In the genomic region with DNA sequence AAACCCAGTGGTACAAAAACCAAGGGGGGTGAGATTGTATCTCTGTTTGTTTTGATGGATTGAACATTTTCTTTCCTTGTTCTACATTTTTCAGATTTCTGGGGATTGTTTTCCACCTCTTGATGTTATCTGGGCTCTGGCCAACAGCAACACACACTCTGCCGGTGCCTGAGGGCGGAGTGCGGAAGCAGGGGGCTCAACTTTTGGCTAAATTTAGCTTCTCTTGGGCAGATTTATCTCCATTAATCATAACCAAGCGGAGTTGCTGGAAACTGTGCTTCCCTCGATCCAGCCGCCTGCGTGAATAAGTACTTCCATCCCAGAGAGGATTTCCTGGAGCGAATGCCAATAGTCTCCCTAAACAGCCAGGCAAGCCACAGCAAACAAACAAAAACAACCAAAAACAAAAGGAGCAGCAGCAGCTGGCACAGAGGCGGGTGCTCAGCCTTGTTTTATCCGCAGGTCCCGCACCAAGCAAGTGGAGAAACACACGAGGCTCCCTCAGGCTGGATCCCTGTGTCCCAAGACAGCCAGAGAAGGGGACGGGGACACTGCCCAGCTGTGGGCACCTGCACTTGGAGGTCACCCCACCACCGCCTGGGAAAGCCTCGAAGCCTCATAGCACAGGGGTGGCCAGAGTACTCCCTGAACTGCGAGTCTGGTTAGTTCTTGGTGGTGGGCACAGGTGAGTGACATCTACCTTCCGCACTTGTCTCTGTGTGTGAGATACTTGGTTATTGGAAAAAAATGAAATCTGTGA, we compare ENCODE assay signal across 11 cellular contexts.
DNase-seq lines count a peak whose midpoint lies in the region; ATAC-seq and TF ChIP-seq lines count a peak whose summit lies in the region.
"Had no signal": no experiment of that assay in that cellular context is flagged by ENCODE, and none has a peak within 500 bp of the region (broad histone marks: within the 10 kb centered on the region; RNA-seq: fewer than 3 reads in every experiment).

No MANE protein-coding gene starts in this region.

- intact Hi-C loops in PC-9 (cut with micrococcal nuclease; ENCODE audit: unreplicated experiment): loop anchor here (1.0 to 2.0 kb wide), 2 partner anchors 57 to 845 kb away; no protein-coding TSS in a partner anchor
- intact Hi-C loops in sigmoid colon (cut with DNase I): loop anchor here (1.0 to 10.0 kb wide), 2 partner anchors 477 to 846 kb away; a partner anchor contains a TSS

- H3K4me1 Mint-ChIP-seq in neural crest cell: peaks cover 35% of the 10 kb centered on the region
- peaks cover 8 to 21% of the 10 kb centered on the region in 2 donors for H3K4me1 Mint-ChIP-seq in stimulated activated naive B cell treated with anti-CD40 and anti-IgM and Interleukin-4, amounts not matched to agents 10 μg/mL and 1 μg/mL and 100 μg/mL, for 72 hours

- TF ChIP-seq CTCF in AG10803 (conservative IDR thresholded peaks at IDR 0.05; ENCODE audit: low read length) (no peak), neural crest cell (conservative IDR thresholded peaks at IDR 0.05) (no peak), PC-9 (conservative IDR thresholded peaks at IDR 0.05) (no peak), sigmoid colon (IDR thresholded peaks at IDR 0.05) (no peak)

- 47 to 74% methylated on average over 17 of the region's 17 CpGs for WGBS in sigmoid colon, 2 donors

- no peaks in the 10 kb centered on the region for H3K27me3 ChIP-seq in NT2/D1 (ENCODE audit: insufficient read depth, insufficient read length)
- H3K27me3 ChIP-seq in PC-9 (ENCODE audit: insufficient read depth, low read depth): peaks cover 53% of the 10 kb centered on the region
- no peaks in the 10 kb centered on the region for H3K27me3 ChIP-seq in sigmoid colon

- peaks cover 10% of the 10 kb centered on the region for H3K4me1 ChIP-seq in NT2/D1 (ENCODE audit: insufficient read depth, insufficient read length)
- H3K4me1 ChIP-seq in PC-9 (replicated peaks; ENCODE audit: insufficient read depth): no peaks in the 10 kb centered on the region
- peaks cover 0 to 10% (median 3%) of the 10 kb centered on the region in 4 donors for H3K4me1 ChIP-seq in sigmoid colon

- peak; percentile 7 for ATAC-seq in esophagus mucosa
- ATAC-seq in stimulated activated naive B cell treated with anti-CD40 and anti-IgM and Interleukin-4, amounts not matched to agents 10 μg/mL and 1 μg/mL and 100 μg/mL, for 72 hours (replicated peaks): no peak

- no peaks in the 10 kb centered on the region for H4K20me1 ChIP-seq in PC-9 (ENCODE audit: insufficient read depth)

- no TSS peak for BruUV-seq in PC-9 (replicated peaks; lab: Mats Ljungman, UMichigan)

- POLR2A ChIA-PET in PC-9 (lab: Charles Lee; ENCODE audit: unreplicated experiment): no interaction called here

- peaks cover 14% of the 10 kb centered on the region for H3K9me3 Mint-ChIP-seq in neural crest cell
- peaks cover 15 to 18% of the 10 kb centered on the region in 2 donors for H3K9me3 Mint-ChIP-seq in stimulated activated naive B cell treated with anti-CD40 and anti-IgM and Interleukin-4, amounts not matched to agents 10 μg/mL and 1 μg/mL and 100 μg/mL, for 72 hours

- peak; percentile 35 for DNase-seq in AG10803 (ENCODE audit: low read depth)
- no peak for DNase-seq in NT2/D1 (ENCODE audit: low read depth, low spot score)
- no peak for DNase-seq in neural crest cell (ENCODE audit: low read depth, low spot score)
- DNase-seq in PC-9: no peak
- no peak for DNase-seq in stimulated activated naive B cell treated with anti-CD40 and anti-IgM and Interleukin-4, amounts not matched to agents 10 μg/mL and 1 μg/mL and 100 μg/mL, for 72 hours
- DNase-seq in DMS53 (lab: John Stamatoyannopoulos, UW): no peak
- no peak for DNase-seq in sigmoid colon
- DNase-seq: SIG-M5 had no signal

- peak overlapping the region; percentile 59 for H3K9ac ChIP-seq in NT2/D1 (ENCODE audit: insufficient read length, low read depth)

- no peaks in the 10 kb centered on the region for H3K79me2 ChIP-seq in PC-9 (ENCODE audit: low read depth)

- H3K36me3 Mint-ChIP-seq in neural crest cell (ENCODE audit: low read depth): peaks cover 9% of the 10 kb centered on the region
- H3K36me3 Mint-ChIP-seq in stimulated activated naive B cell treated with anti-CD40 and anti-IgM and Interleukin-4, amounts not matched to agents 10 μg/mL and 1 μg/mL and 100 μg/mL, for 72 hours: peaks cover 10% of the 10 kb centered on the region in 2 donors
- H3K36me3 Mint-ChIP-seq: activated naive CD8-positive, alpha-beta T cell treated with anti-CD3 and anti-CD28 coated beads for 36 hours had no signal

- TF ChIP-seq EP300 in sigmoid colon (IDR thresholded peaks at IDR 0.05): no peak

- H3K4me2 ChIP-seq in PC-9: no peak overlapping the region

- H3K36me3 ChIP-seq in NT2/D1 (ENCODE audit: insufficient read depth, insufficient read length, low read length): no peaks in the 10 kb centered on the region
- no peaks in the 10 kb centered on the region for H3K36me3 ChIP-seq in PC-9 (ENCODE audit: low read depth)
- H3K36me3 ChIP-seq in sigmoid colon: no peaks in the 10 kb centered on the region

- H3K4me3 ChIP-seq in AG10803 (ENCODE audit: low read length) (no peak overlapping the region), NT2/D1 (ENCODE audit: insufficient read length, low read depth) (no peak overlapping the region), PC-9 (no peak overlapping the region), sigmoid colon (no peak overlapping the region)

- peaks cover 2% of the 10 kb centered on the region; the same call in 1 of the 2 replicates for H3K9me2 ChIP-seq in PC-9 (ENCODE audit: insufficient read depth)

- no peaks in the 10 kb centered on the region for H3F3A ChIP-seq in PC-9 (ENCODE audit: insufficient read depth, low read depth)

- no peak overlapping the region for H3K4me3 Mint-ChIP-seq in neural crest cell
- no peak overlapping the region for H3K4me3 Mint-ChIP-seq in stimulated activated naive B cell treated with anti-CD40 and anti-IgM and Interleukin-4, amounts not matched to agents 10 μg/mL and 1 μg/mL and 100 μg/mL, for 72 hours
- H3K4me3 Mint-ChIP-seq: activated naive CD8-positive, alpha-beta T cell treated with anti-CD3 and anti-CD28 coated beads for 36 hours had no signal

- no peaks in the 10 kb centered on the region for H3K27me3 Mint-ChIP-seq in neural crest cell (ENCODE audit: low read depth)
- peaks cover 24 to 35% of the 10 kb centered on the region in 2 donors for H3K27me3 Mint-ChIP-seq in stimulated activated naive B cell treated with anti-CD40 and anti-IgM and Interleukin-4, amounts not matched to agents 10 μg/mL and 1 μg/mL and 100 μg/mL, for 72 hours

- CTCF ChIA-PET in PC-9 (lab: Charles Lee): no interaction called here

- TF ChIP-seq POLR2A in sigmoid colon (IDR thresholded peaks at IDR 0.05): no peak

- H2AFZ ChIP-seq in PC-9: no peak overlapping the region

- H3K9me3 ChIP-seq in NT2/D1 (ENCODE audit: insufficient read depth, low read length): peaks cover 34% of the 10 kb centered on the region
- H3K9me3 ChIP-seq in PC-9 (ENCODE audit: insufficient read depth, low read depth): peaks cover 19% of the 10 kb centered on the region; the same call in 1 of the 2 replicates
- peaks cover 0 to 13% (median 6%) of the 10 kb centered on the region in 4 donors for H3K9me3 ChIP-seq in sigmoid colon

- peak overlapping the region; percentile 89 for H3K27ac Mint-ChIP-seq in neural crest cell (ENCODE audit: unreplicated experiment)
- H3K27ac Mint-ChIP-seq in stimulated activated naive B cell treated with anti-CD40 and anti-IgM and Interleukin-4, amounts not matched to agents 10 μg/mL and 1 μg/mL and 100 μg/mL, for 72 hours: no peak overlapping the region
- H3K27ac Mint-ChIP-seq: activated naive CD8-positive, alpha-beta T cell treated with anti-CD3 and anti-CD28 coated beads for 36 hours had no signal

- H3K27ac ChIP-seq in PC-9: no peak overlapping the region
- H3K27ac ChIP-seq in sigmoid colon: peak overlapping the region in 1 of 4 donors; percentile 63
- H3K27ac ChIP-seq: epithelial cell of prostate had no signal
